In the genomic region with DNA sequence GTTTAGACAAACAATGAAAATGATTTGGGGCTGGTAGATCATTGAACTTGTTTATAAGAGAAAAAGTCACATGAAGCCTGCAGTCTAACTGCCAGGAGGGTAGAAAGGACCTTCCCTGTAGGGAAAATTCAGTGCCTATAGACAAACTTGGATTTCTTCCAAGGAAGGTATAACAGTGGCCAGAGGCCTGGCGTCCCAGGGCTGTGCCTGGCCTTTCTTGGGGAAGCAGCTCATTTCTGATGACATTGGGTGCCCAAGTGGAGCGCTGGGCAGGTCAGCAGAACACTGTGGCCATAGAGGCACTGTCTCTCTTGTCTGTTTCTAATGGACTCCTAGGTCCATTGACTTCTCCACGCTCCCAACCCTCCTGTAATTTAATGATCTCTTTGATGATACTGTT, we compare ENCODE assay signal across 14 cellular contexts. TPM values are rescaled to one million over a fixed set of nuclear protein-coding genes. Genes with fewer than 3 reads are reported as not detected.
DNase-seq lines count a peak whose midpoint lies in the region; ATAC-seq and TF ChIP-seq lines count a peak whose summit lies in the region.
"Had no signal": no experiment of that assay in that cellular context is flagged by ENCODE, and none has a peak within 500 bp of the region (broad histone marks: within the 10 kb centered on the region; RNA-seq: fewer than 3 reads in every experiment).

No MANE protein-coding gene starts in this region.

- peak overlapping the region in 2 of 3 experiments; percentile 7 to 75 for H3K27ac Mint-ChIP-seq in nephron
- H3K27ac Mint-ChIP-seq: CD8-positive, alpha-beta T cell had no signal

- 50 to 73% methylated on average over 1 to 3 of the region's 3 CpGs for WGBS in transverse colon (ENCODE audit: low coverage in 1 of 2), 2 donors

- H3K4me1 ChIP-seq in transverse colon: peaks cover 6 to 32% (median 18%) of the 10 kb centered on the region in 4 donors

- no peak overlapping the region for H3K4me3 ChIP-seq in coronary artery
- no peak overlapping the region for H3K4me3 ChIP-seq in transverse colon

- intact Hi-C loops in transverse colon (cut with DNase I; ENCODE audit: low total_unique reads): no loop called here

- peaks cover 3% of the 10 kb centered on the region for H3K9me3 Mint-ChIP-seq in nephron
- H3K9me3 Mint-ChIP-seq: CD8-positive, alpha-beta T cell had no signal

- DNase-seq in NCI-H69 (lab: John Stamatoyannopoulos, UW) (peak; percentile 82), coronary artery (ENCODE audit: low spot score) (peak; percentile 14), transverse colon (no peak), occipital lobe (lab: John Stamatoyannopoulos, UW) (no peak), NCI-H146 treated with DMSO at 0.1 percent for 48 hours (lab: John Stamatoyannopoulos, UW; ENCODE audit: unreplicated experiment) (no peak)
- DNase-seq: GOT3, KG1, NCI-H1048, SHP77 treated with DMSO at 0.1 percent for 48 hours had no signal

- H3K27me3 Mint-ChIP-seq in nephron (ENCODE audit: low read depth): peaks cover 25% of the 10 kb centered on the region

- H3K27ac ChIP-seq in coronary artery: no peak overlapping the region
- peak overlapping the region; percentile 69 to 91 (median 81) for H3K27ac ChIP-seq in transverse colon

- TF ChIP-seq EP300 in transverse colon (IDR thresholded peaks at IDR 0.05; ENCODE audit: low read depth): no peak

- H3K36me3 ChIP-seq in transverse colon: no peaks in the 10 kb centered on the region

- no peak overlapping the region for H3K4me3 Mint-ChIP-seq in nephron
- H3K4me3 Mint-ChIP-seq: CD8-positive, alpha-beta T cell had no signal

- TF ChIP-seq CTCF in coronary artery (IDR thresholded peaks at IDR 0.05) (no peak), nephron (IDR thresholded peaks at IDR 0.05; ENCODE audit: unreplicated experiment in 3 of 3) (no peak), transverse colon (IDR thresholded peaks at IDR 0.05) (no peak)

- peaks cover 76% of the 10 kb centered on the region for H3K4me1 Mint-ChIP-seq in nephron

- in situ Hi-C loops in transverse colon (cut with MboI; ENCODE audit: low pct_ligation_motif_present in 1 of 4, low pct_unique_long_range_greater_than_20kb in 1 of 4, low sequenced_read_pairs in 3 of 4): no loop called here

- H3K36me3 Mint-ChIP-seq in nephron (ENCODE audit: low read depth): no peaks in the 10 kb centered on the region
- H3K36me3 Mint-ChIP-seq: CD8-positive, alpha-beta T cell had no signal

- no peak for TF ChIP-seq POLR2A in transverse colon (IDR thresholded peaks at IDR 0.05)

- no peaks in the 10 kb centered on the region for H3K9me3 ChIP-seq in transverse colon

- H3K27me3 ChIP-seq in transverse colon: peaks cover 12% of the 10 kb centered on the region

- ATAC-seq in HG03139 (IDR thresholded peaks at IDR 0.05; ENCODE audit: unreplicated experiment): no peak
- ATAC-seq: CD8-positive, alpha-beta T cell had no signal

RNA-seq across cellular contexts. Expression of a gene that starts 6.6 kb away (rescaled TPM):
- total RNA-seq in transverse colon (10 to 100 TPM; 29.2 to 62.5 (median 46.0) TPM), occipital lobe (107 TPM)
- total RNA-seq: CD8-positive, alpha-beta T cell; NCI-H460 had no signal

RNA-seq across cellular contexts. Expression of a gene that starts 46.1 kb away (rescaled TPM):
- total RNA-seq in transverse colon (under 1 TPM in 2 of 4 donors, not detected in 2; 0.27 to 0.79 TPM), occipital lobe (0.47 TPM)
- total RNA-seq: M059J, NCI-H460 had no signal

RNA-seq across cellular contexts. Expression of a gene that starts 58.5 kb away (rescaled TPM):
- total RNA-seq in transverse colon (1 to 10 TPM in 2 of 4 donors, under 1 TPM in 1, not detected in 1; 0.64 to 1.2 (median 1.1) TPM), occipital lobe (0.62 TPM)
- total RNA-seq: M059J, NCI-H460 had no signal

Comparison
In these comparisons a context has a peak if more than half of its experiments do, and no peak if none do; other contexts are left out.
1. DNase-seq: peak in NCI-H69 (single experiment) and coronary artery (single experiment); none in transverse colon (single experiment), occipital lobe (single experiment) and NCI-H146 treated with DMSO at 0.1 percent for 48 hours (single experiment).
2. H3K27ac ChIP-seq: peak in transverse colon (4 of 4); none in coronary artery (0 of 2).